In the genomic region with DNA sequence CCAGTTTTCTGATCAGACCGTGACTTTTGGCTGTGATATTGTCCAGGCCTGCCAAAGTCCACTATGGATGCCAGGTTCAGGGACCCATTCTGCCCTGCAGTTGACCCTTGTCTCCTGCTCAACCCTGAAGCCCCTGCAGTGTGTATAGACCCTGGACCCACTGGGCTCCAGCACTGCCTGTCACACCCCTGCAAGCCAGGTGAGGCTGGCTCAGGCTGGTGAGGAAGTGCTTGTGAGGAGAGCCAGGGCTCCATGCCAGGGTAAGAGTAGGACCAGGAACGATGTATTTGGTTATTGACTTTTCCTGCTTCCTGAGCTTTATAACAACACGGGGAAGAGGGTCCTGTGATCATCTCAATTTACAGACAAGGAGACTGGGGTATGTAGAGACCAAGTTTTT, we compare ENCODE assay signal across 24 cellular contexts. TPM values are rescaled to one million over a fixed set of nuclear protein-coding genes. Genes with fewer than 3 reads are reported as not detected.
DNase-seq lines count a peak whose midpoint lies in the region; ATAC-seq and TF ChIP-seq lines count a peak whose summit lies in the region.
"Had no signal": no experiment of that assay in that cellular context is flagged by ENCODE, and none has a peak within 500 bp of the region (broad histone marks: within the 10 kb centered on the region; RNA-seq: fewer than 3 reads in every experiment).

No MANE protein-coding gene starts in this region.

- TF ChIP-seq CTCF in esophagus squamous epithelium (IDR thresholded peaks at IDR 0.05): no peak
- TF ChIP-seq CTCF in neutrophil (IDR thresholded peaks at IDR 0.05): no peak
- no peak for TF ChIP-seq CTCF in nephron progenitor cell (IDR thresholded peaks at IDR 0.05)

- DNase-seq in NCI-H2029 (lab: John Stamatoyannopoulos, UW) (peak; percentile 57), esophagus squamous epithelium (lab: John Stamatoyannopoulos, UW) (no peak), nephron progenitor cell (no peak), HT-29 (ENCODE audit: low spot score) (no peak)
- DNase-seq: BE2C; CD4-positive, alpha-beta T cell; COR-L47; DMS79 treated with DMSO at 0.1 percent for 48 hours; MG63; NCI-H1417; NCI-H187; NCI-H226; NCI-H524 treated with DMSO at 0.1 percent for 48 hours; NCI-H82; OCI-M1; Right ventricle myocardium superior had no signal

- no peaks in the 10 kb centered on the region for H3K9me3 Mint-ChIP-seq in nephron progenitor cell
- H3K9me3 Mint-ChIP-seq: CD4-positive, alpha-beta T cell had no signal

- peaks cover 28% of the 10 kb centered on the region for H3K4me1 Mint-ChIP-seq in nephron progenitor cell

- H3K27ac ChIP-seq in BLaER1 treated with 17β-estradiol and CSF1 and Interleukin-3, amounts not matched to agents 10 nM and 100 nM: peak overlapping the region in 8 of 11 experiments; percentile 4 to 76 (median 25); a peak in 5 of 22 replicates
- peak overlapping the region in 3 of 4 donors; percentile 6 to 68 (median 60) for H3K27ac ChIP-seq in esophagus squamous epithelium
- H3K27ac ChIP-seq in neutrophil: peak overlapping the region; percentile 96

- H3K9ac ChIP-seq in BLaER1 treated with 17β-estradiol and CSF1 and Interleukin-3, amounts not matched to agents 10 nM and 100 nM: no peak overlapping the region; a peak in 2 of 22 replicates

- intact Hi-C loops in esophagus squamous epithelium (cut with DNase I): no loop called here

- H3K4me3 ChIP-seq in BLaER1 treated with 17β-estradiol and CSF1 and Interleukin-3, amounts not matched to agents 10 nM and 100 nM: no peak overlapping the region
- H3K4me3 ChIP-seq in esophagus squamous epithelium (no peak overlapping the region), neutrophil (ENCODE audit: low read depth in 1 of 2, low read length in 1 of 2) (peak overlapping the region; percentile 31 to 42)
- H3K4me3 ChIP-seq: GM12878, K562, MG63 had no signal

- no peak overlapping the region for H3K4me3 Mint-ChIP-seq in nephron progenitor cell
- H3K4me3 Mint-ChIP-seq: CD4-positive, alpha-beta T cell had no signal

- TF ChIP-seq POLR2A in esophagus squamous epithelium (IDR thresholded peaks at IDR 0.05): no peak

- no peaks in the 10 kb centered on the region for H4K20me1 ChIP-seq in BLaER1 treated with 17β-estradiol and CSF1 and Interleukin-3, amounts not matched to agents 10 nM and 100 nM

- no peaks in the 10 kb centered on the region for H3K9me3 ChIP-seq in BLaER1 treated with 17β-estradiol and CSF1 and Interleukin-3, amounts not matched to agents 10 nM and 100 nM (replicated peaks in 1 of 11)
- H3K9me3 ChIP-seq in esophagus squamous epithelium: no peaks in the 10 kb centered on the region
- no peaks in the 10 kb centered on the region for H3K9me3 ChIP-seq in neutrophil
- H3K9me3 ChIP-seq: BE2C, MG63 had no signal

- H3K4me2 ChIP-seq in BLaER1 treated with 17β-estradiol and CSF1 and Interleukin-3, amounts not matched to agents 10 nM and 100 nM: peak overlapping the region in 8 of 11 experiments; percentile 17 to 91 (median 86); a peak in 14 of 22 replicates

- no peaks in the 10 kb centered on the region for H3K36me3 Mint-ChIP-seq in nephron progenitor cell (ENCODE audit: low read depth)

- no peak overlapping the region for H3K27ac Mint-ChIP-seq in nephron progenitor cell
- H3K27ac Mint-ChIP-seq: CD4-positive, alpha-beta T cell had no signal

- no peaks in the 10 kb centered on the region for H3K27me3 ChIP-seq in BLaER1 treated with 17β-estradiol and CSF1 and Interleukin-3, amounts not matched to agents 10 nM and 100 nM
- H3K27me3 ChIP-seq in esophagus squamous epithelium (no peaks in the 10 kb centered on the region), neutrophil (no peaks in the 10 kb centered on the region)
- H3K27me3 ChIP-seq: MG63 had no signal

- 6 to 27% methylated on average over 2 of the region's 3 CpGs for WGBS in esophagus squamous epithelium, 2 donors

- no peak for ATAC-seq in GM18909 (IDR thresholded peaks at IDR 0.05; ENCODE audit: poor library complexity, unreplicated experiment)
- ATAC-seq: GM12878 had no signal

- peaks cover 26 to 100% (median 64%) of the 10 kb centered on the region in 10 experiments for H3K4me1 ChIP-seq in BLaER1 treated with 17β-estradiol and CSF1 and Interleukin-3, amounts not matched to agents 10 nM and 100 nM
- H3K4me1 ChIP-seq in esophagus squamous epithelium: peaks cover 10 to 82% (median 55%) of the 10 kb centered on the region in 3 donors
- H3K4me1 ChIP-seq in neutrophil (ENCODE audit: control insufficient read depth in 1 of 2, insufficient read depth in 1 of 2, low read depth in 1 of 2, low read length in 1 of 2): peaks cover 81 to 85% of the 10 kb centered on the region in 2 experiments
- H3K4me1 ChIP-seq: BE2C had no signal

- H3K27me3 Mint-ChIP-seq in nephron progenitor cell (ENCODE audit: low read depth, poor library complexity): peaks cover under 1% of the 10 kb centered on the region
- H3K27me3 Mint-ChIP-seq: CD4-positive, alpha-beta T cell had no signal

- H3K36me3 ChIP-seq in BLaER1 treated with 17β-estradiol and CSF1 and Interleukin-3, amounts not matched to agents 10 nM and 100 nM: no peaks in the 10 kb centered on the region
- H3K36me3 ChIP-seq in esophagus squamous epithelium (no peaks in the 10 kb centered on the region), neutrophil (no peaks in the 10 kb centered on the region)
- H3K36me3 ChIP-seq: BE2C, MG63 had no signal

RNA-seq across cellular contexts. Expression of gene CD93, which starts 19.1 kb away (rescaled TPM):
- 10 to 100 TPM in 2 of 4 donors, 1 to 10 TPM in 2; 4.5 to 22.9 (median 14.6) TPM for total RNA-seq in esophagus squamous epithelium
- total RNA-seq in HT-29 (2014; rRNA removed; shearing (Covaris generic)): not detected in 2 replicates
- total RNA-seq: LHCN-M2, SK-MEL-5 had no signal

RNA-seq across cellular contexts. Expression of gene THBD, which starts 55.7 kb away (rescaled TPM):
- total RNA-seq in esophagus squamous epithelium: 10 to 100 TPM; 54.9 to 93.4 (median 75.1) TPM
- total RNA-seq in HT-29 (2014; rRNA removed; shearing (Covaris generic)): not detected in 2 replicates
- total RNA-seq: A673, GM12878, SK-MEL-5 had no signal

Comparison
In these comparisons a context has a peak if more than half of its experiments do, and no peak if none do; other contexts are left out.
1. H3K27ac ChIP-seq: peak in every context shown above with its lines; median percentile 96 in neutrophil; 60 in esophagus squamous epithelium; 25 in BLaER1 treated with 17β-estradiol and CSF1 and Interleukin-3, amounts not matched to agents 10 nM and 100 nM.
2. H3K4me3 ChIP-seq: peak in neutrophil (2 of 2); none in BLaER1 treated with 17β-estradiol and CSF1 and Interleukin-3, amounts not matched to agents 10 nM and 100 nM (0 of 10) and esophagus squamous epithelium (0 of 4).
3. RNA of gene THBD, which starts 55.7 kb away (total RNA-seq): 54.9 to 93.4 TPM in esophagus squamous epithelium; not detected in HT-29; every median in the first group is over 10 times any median in the second.